12 cellular contexts compared by ENCODE assay signal in the genomic region with DNA sequence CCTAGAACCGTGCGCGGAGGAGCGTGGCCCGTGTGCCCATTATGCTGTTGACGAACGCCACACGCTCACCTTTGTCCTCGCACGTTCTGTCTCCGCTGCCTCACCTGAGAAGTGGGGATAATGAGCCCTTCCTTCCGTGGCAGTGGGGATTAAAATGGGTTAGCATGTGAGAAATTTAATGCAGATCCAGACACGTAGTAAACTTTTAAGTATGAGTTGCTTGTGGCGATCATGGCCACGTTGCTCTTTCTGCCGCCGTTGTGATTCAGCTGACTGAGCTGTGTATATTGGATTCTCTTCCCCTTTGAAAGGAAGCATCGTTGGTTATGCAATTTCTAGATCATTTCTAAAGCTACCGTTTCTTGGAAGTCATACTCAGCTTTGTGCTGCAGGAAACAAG. TPM values are rescaled to one million over a fixed set of nuclear protein-coding genes. Genes with fewer than 3 reads are reported as not detected.
DNase-seq lines count a peak whose midpoint lies in the region; ATAC-seq, FAIRE-seq and TF ChIP-seq lines count a peak whose summit lies in the region.
"Had no signal": no experiment of that assay in that cellular context is flagged by ENCODE, and none has a peak within 500 bp of the region (broad histone marks: within the 10 kb centered on the region; RNA-seq: fewer than 3 reads in every experiment).

No MANE protein-coding gene starts in this region.

- H3K27ac ChIP-seq in H1 (ENCODE audit: low read depth, low read length) (no peak overlapping the region), osteoblast (ENCODE audit: low read depth, low read length) (no peak overlapping the region), kidney (ENCODE audit: low read depth in 2 of 2, low read length in 2 of 2) (peak overlapping the region in 1 of 2 donors; percentile 93)
- H3K27ac ChIP-seq: foreskin keratinocyte had no signal

- H3K18ac ChIP-seq in H1 (ENCODE audit: extremely low read depth, low read length) = no peak overlapping the region

- no peak overlapping the region for H2BK20ac ChIP-seq in H1 (ENCODE audit: low read length)

- no peak overlapping the region for H2BK120ac ChIP-seq in H1 (replicated peaks; ENCODE audit: low read depth, low read length)

- H3K4me2 ChIP-seq in H1 (ENCODE audit: insufficient read depth in 1 of 2, low read depth in 2 of 2, low read length in 2 of 2) (no peak overlapping the region), osteoblast (ENCODE audit: insufficient read depth, low read length) (no peak overlapping the region)

- no peak overlapping the region for H3K4me3 ChIP-seq in H1 (ENCODE audit: extremely low read depth in 1 of 4, insufficient read depth in 2 of 4, low read depth in 3 of 4, low read length in 4 of 4)
- H3K4me3 ChIP-seq in osteoblast (ENCODE audit: insufficient read depth, low read length) = no peak overlapping the region
- H3K4me3 ChIP-seq in kidney (ENCODE audit: low read length in 2 of 2) = no peak overlapping the region
- H3K4me3 ChIP-seq in HAP-1 = no peak overlapping the region

- FAIRE-seq in H1 (lab: Jason Lieb, UNC) = no peak
- FAIRE-seq in kidney (lab: Jason Lieb, UNC) = no peak
- FAIRE-seq: GM18507 had no signal

- TF ChIP-seq CTCF in H1 (IDR thresholded peaks at IDR 0.05; ENCODE audit: control extremely low read depth in 1 of 3, insufficient read depth in 1 of 3, low read depth in 1 of 3, low read length in 3 of 3) (no peak), osteoblast (IDR thresholded peaks at IDR 0.05; ENCODE audit: extremely low read depth, low read depth, low read length) (no peak), kidney (IDR thresholded peaks at IDR 0.05; ENCODE audit: borderline replicate concordance, extremely low read depth, insufficient read depth) (no peak)

- H4K91ac ChIP-seq in H1 (replicated peaks; ENCODE audit: insufficient read length, low read length) = no peak overlapping the region

- TF ChIP-seq POLR2A in H1 (IDR thresholded peaks at IDR 0.05; ENCODE audit: control extremely low read depth in 1 of 2, low read depth in 2 of 2, low read length in 2 of 2) = no peak

- H3K36me3 ChIP-seq in H1 (ENCODE audit: control insufficient read depth in 2 of 4, insufficient read depth in 4 of 4, low read length in 3 of 4) = peaks cover 5 to 11% (median 8%) of the 10 kb centered on the region in 4 experiments; a peak in 7 of 8 replicates
- peaks cover 11% of the 10 kb centered on the region for H3K36me3 ChIP-seq in osteoblast (ENCODE audit: insufficient read depth, low read length)
- peaks cover 16 to 18% of the 10 kb centered on the region in 2 donors for H3K36me3 ChIP-seq in kidney (ENCODE audit: control insufficient read depth in 1 of 2, insufficient read depth in 2 of 2, low read length in 2 of 2)
- H3K36me3 ChIP-seq in HAP-1 (replicated peaks) = peaks cover 35% of the 10 kb centered on the region

- H3K56ac ChIP-seq in H1 (replicated peaks; ENCODE audit: insufficient read length, low read depth, low read length) = no peak overlapping the region

- POLR2A ChIA-PET in H1 (lab: Charles Lee; ENCODE audit: partially characterized antibody) = interaction anchor here (1.4 kb wide), 1 partner anchor 14 kb away, joined by 3 read pairs; no protein-coding TSS in a partner anchor

- intact Hi-C loops in kidney (cut with DNase I) = no loop called here

- CTCF ChIA-PET in H1 (lab: Charles Lee; ENCODE audit: partially characterized antibody) = interaction anchor here (1.0 to 6.9 kb wide), 5 partner anchors 9 to 144 kb away, joined by 3 to 56 read pairs (median 11); a partner anchor contains a TSS

- WGBS in H1 (ENCODE audit: extremely low coverage in 1 of 2, insufficient coverage in 1 of 2, insufficient read length in 1 of 2, insufficient replicate concordance in 2 of 2, low coverage in 1 of 2, low lambda C conversion rate in 2 of 2, missing lambda C conversion rate in 1 of 2), 2 experiments = 89% methylated on average over 19 of the region's 19 CpGs; no CpG with 5 or more reads in 1 of the 2 experiments

- H3K4me1 ChIP-seq in H1 (replicated peaks in 1 of 4; ENCODE audit: control insufficient read depth in 3 of 4, insufficient read depth in 4 of 4, low read length in 3 of 4) (peaks cover 0 to 9% (median 3%) of the 10 kb centered on the region in 4 experiments; a peak in 6 of 7 replicates), osteoblast (ENCODE audit: insufficient read depth, low read length) (no peaks in the 10 kb centered on the region), kidney (ENCODE audit: control insufficient read depth in 1 of 2, insufficient read depth in 1 of 2, low read depth in 1 of 2, low read length in 2 of 2) (peaks cover 30 to 55% of the 10 kb centered on the region in 2 donors), HAP-1 (no peaks in the 10 kb centered on the region)
- H3K4me1 ChIP-seq: foreskin keratinocyte had no signal

- H4K5ac ChIP-seq in H1 (ENCODE audit: insufficient read length, low read depth, low read length) = no peak overlapping the region

- no peak overlapping the region for H2BK15ac ChIP-seq in H1 (ENCODE audit: low read length)

- TF ChIP-seq RAD21 in H1 (IDR thresholded peaks at IDR 0.05 in 1 of 2, conservative IDR thresholded peaks at IDR 0.05 in 1 of 2; ENCODE audit: low read depth in 2 of 2, low read length in 2 of 2) = no peak

- no peak overlapping the region for H3K4ac ChIP-seq in H1 (replicated peaks; ENCODE audit: insufficient read length, low read depth, low read length)

- no peaks in the 10 kb centered on the region for H3K23me2 ChIP-seq in H1 (ENCODE audit: low read depth, low read length)

- TF ChIP-seq EP300 in H1 (IDR thresholded peaks at IDR 0.05; ENCODE audit: borderline replicate concordance in 1 of 2, low read depth in 2 of 2, low read length in 2 of 2) = no peak

- no peak overlapping the region for H2AK5ac ChIP-seq in H1 (ENCODE audit: low read depth, low read length)

- peaks cover 11% of the 10 kb centered on the region for H3K79me1 ChIP-seq in H1 (ENCODE audit: low read depth, low read length)

- H3K23ac ChIP-seq in H1 (ENCODE audit: insufficient read length) = no peak overlapping the region

- peak overlapping the region; percentile 1; the same call in 1 of the 2 replicates for H4K8ac ChIP-seq in H1 (ENCODE audit: extremely low read depth, insufficient read depth, low read length)

- DNase-seq in KBM-7 (peak; percentile 75), SKM-1 (lab: John Stamatoyannopoulos, UW; ENCODE audit: unreplicated experiment) (peak; percentile 94), H1 (ENCODE audit: low read depth in 1 of 2, low spot score in 2 of 2) (no peak), osteoblast (ENCODE audit: insufficient read length, low spot score, missing footprints) (peak; percentile 48), kidney (no peak), HAP-1 (ENCODE audit: low spot score in 2 of 2) (no peak), SHP77 (lab: John Stamatoyannopoulos, UW) (no peak)
- DNase-seq: DMS79, foreskin keratinocyte, mammary epithelial cell had no signal

- H3K14ac ChIP-seq in H1 (ENCODE audit: insufficient read length) = no peak overlapping the region

- no peak overlapping the region for H2BK5ac ChIP-seq in H1 (ENCODE audit: low read depth, low read length)

- no peak overlapping the region for H2AFZ ChIP-seq in H1 (ENCODE audit: low read length)
- H2AFZ ChIP-seq in osteoblast (ENCODE audit: low read length) = no peak overlapping the region

- ATAC-seq in GM21619 (IDR thresholded peaks at IDR 0.05; ENCODE audit: unreplicated experiment) = no peak

- in situ Hi-C loops in KBM-7 (cut with MboI; ENCODE audit: low pct_unique_long_range_greater_than_20kb, low sequenced_read_pairs) = no loop called here
- in situ Hi-C loops in HAP-1 (cut with MboI; ENCODE audit: low sequenced_read_pairs) = no loop called here

- no peaks in the 10 kb centered on the region for H3K27me3 ChIP-seq in H1 (replicated peaks in 1 of 4; ENCODE audit: control insufficient read depth in 3 of 4, extremely low read depth in 1 of 4, insufficient read depth in 3 of 4, low read length in 3 of 4)
- H3K27me3 ChIP-seq in osteoblast (ENCODE audit: insufficient read depth, low read length) = no peaks in the 10 kb centered on the region
- no peaks in the 10 kb centered on the region for H3K27me3 ChIP-seq in HAP-1 (ENCODE audit: low read depth)
- H3K27me3 ChIP-seq: foreskin keratinocyte had no signal

- no peak overlapping the region for H2BK12ac ChIP-seq in H1 (ENCODE audit: low read depth, low read length)

- H3K79me2 ChIP-seq in H1 (ENCODE audit: control insufficient read depth in 1 of 2, insufficient read depth in 2 of 2, low read length in 2 of 2) (peaks cover 0 to 54% of the 10 kb centered on the region in 2 experiments; a peak in 2 of 4 replicates), osteoblast (ENCODE audit: insufficient read depth, low read length) (peaks cover 14% of the 10 kb centered on the region)

- H3K9ac ChIP-seq in H1 (replicated peaks in 1 of 4; ENCODE audit: extremely low read depth in 1 of 4, low read depth in 3 of 4, low read length in 3 of 4) = no peak overlapping the region
- no peak overlapping the region for H3K9ac ChIP-seq in kidney (ENCODE audit: low read length in 2 of 2)

- no peaks in the 10 kb centered on the region for H3K9me3 ChIP-seq in H1 (ENCODE audit: insufficient read depth in 2 of 2, low read depth in 1 of 2, low read length in 1 of 2)
- H3K9me3 ChIP-seq in osteoblast (ENCODE audit: low read depth, low read length) = no peaks in the 10 kb centered on the region
- no peaks in the 10 kb centered on the region for H3K9me3 ChIP-seq in kidney (ENCODE audit: control insufficient read depth in 1 of 2, low read length in 2 of 2)
- H3K9me3 ChIP-seq in HAP-1 = no peaks in the 10 kb centered on the region

- H4K20me1 ChIP-seq in H1 (replicated peaks in 1 of 2; ENCODE audit: control insufficient read depth in 1 of 2, insufficient read depth in 2 of 2, low read length in 2 of 2) (peaks cover 3 to 24% of the 10 kb centered on the region in 2 experiments), osteoblast (ENCODE audit: insufficient read depth, low read length) (peaks cover 26% of the 10 kb centered on the region)

TF ChIP-seq in H1, 55 proteins besides CTCF, POLR2A, EP300 and RAD21:
- TF ChIP-seq BCL11A (IDR thresholded peaks at IDR 0.05; ENCODE audit: low read depth in 2 of 2, low read length in 2 of 2) (no peak), TEAD4 (IDR thresholded peaks at IDR 0.05; ENCODE audit: low read depth, low read length) (no peak)

RNA-seq across cellular contexts. Expression of a gene that starts 16.5 kb away (rescaled TPM):
- total RNA-seq in H1 (2021; fragmentation: NEBNext Ultra II Directional; extraction: Animal tissue kit (Norgen Biotek cat#: 25700)) = 48.2 and 49.7 TPM in 2 replicates
- polyA plus RNA-seq in H1 (2011; rRNA removed) (45.6 and 46.2 TPM in 2 replicates), kidney (ENCODE audit: insufficient read depth, low read depth, low replicate concordance) (44.9 TPM)
- 49.8 TPM for polyA plus RNA-seq in H1 (2011; cell fraction: cytosol; rRNA removed)
- 47.4 TPM for polyA plus RNA-seq in H1 (2011; cell fraction: nucleus; rRNA removed)
- 38.7 to 43.8 TPM (median 41.7 TPM) in 4 replicates for polyA plus RNA-seq in H1 (2012, experiment 1 of 2)
- polyA plus RNA-seq in H1 (2012, experiment 2 of 2) = 21.9 TPM
- 24.2 TPM for polyA plus RNA-seq in H1 (2013, experiment 1 of 2)
- polyA plus RNA-seq in H1 (2013, experiment 2 of 2) = 25.4 TPM
- polyA minus RNA-seq in H1 (2011; rRNA and poly(A)+ RNA removed) = 51.5 and 51.9 TPM in 2 replicates
- polyA minus RNA-seq in H1 (2011; cell fraction: cytosol; rRNA and poly(A)+ RNA removed) = 27.0 TPM
- polyA minus RNA-seq in H1 (2011; cell fraction: nucleus; rRNA and poly(A)+ RNA removed) = 30.9 TPM
- total RNA-seq in osteoblast (39.4 and 42.1 TPM in 2 replicates), kidney (77.7 TPM)

Comparison
In these comparisons a context has a peak if more than half of its experiments do, and no peak if none do; other contexts are left out.
1. DNase-seq: peak in KBM-7 (single experiment), SKM-1 (single experiment) and osteoblast (single experiment); none in H1 (0 of 2), kidney (single experiment), HAP-1 (0 of 2) and SHP77 (0 of 2).